In genomic region chr10:102225646-102226541, GRCh38 we compare ENCODE assay signal across 8 cellular contexts. TPM values are rescaled to one million over a fixed set of nuclear protein-coding genes. Genes with fewer than 3 reads are reported as not detected.
A peak's percentile ranks its signal among the peaks of the same experiment; 100 is the strongest.
DNase-seq lines count a peak whose midpoint lies in the region; ATAC-seq and TF ChIP-seq lines count a peak whose summit lies in the region.

TSS of gene ELOVL3 (plus strand) at chr10:102226299. CDS start at chr10:102226549, 250 bp downstream.

- H3K27me3 ChIP-seq in iPS-15b (ENCODE audit: control insufficient read depth, insufficient read depth, low read length) = peaks cover 65% of the 10 kb centered on the region
- no peaks in the 10 kb centered on the region for H3K27me3 ChIP-seq in gastrocnemius medialis

- peaks cover 7% of the 10 kb centered on the region for H3K4me1 ChIP-seq in HEK293 (ENCODE audit: control insufficient read depth, insufficient read depth, low read length)
- no peaks in the 10 kb centered on the region for H3K4me1 ChIP-seq in iPS-15b (ENCODE audit: control insufficient read depth, insufficient read depth, low read length)
- H3K4me1 ChIP-seq in gastrocnemius medialis = peaks cover 23 to 24% of the 10 kb centered on the region in 2 donors

- POLR2A ChIA-PET in HEK293 (lab: Yijun Ruan, JAX) = interaction anchor here (0.7 kb wide), 1 partner anchor 23 kb away, joined by 3 read pairs; no protein-coding TSS in a partner anchor

- peak; percentile 84 to 89 for ATAC-seq in gastrocnemius medialis

- H3K27ac ChIP-seq in HEK293 (ENCODE audit: extremely low read depth, low read depth, low read length) = no peak within 1 kb of the TSS
- peak within 1 kb of the TSS; percentile 74 to 82 (median 79) for H3K27ac ChIP-seq in gastrocnemius medialis

- peak; percentile 97 for DNase-seq in G401 (ENCODE audit: low spot score)
- DNase-seq in NB4 (ENCODE audit: low read depth) = peak; percentile 99
- DNase-seq in UCSD-AML1 (lab: John Stamatoyannopoulos, UW; ENCODE audit: unreplicated experiment) = peak; percentile 93
- peak; percentile 79 for DNase-seq in brain pericyte (ENCODE audit: low read depth, low spot score)
- DNase-seq in gastrocnemius medialis = peak; percentile 89 to 93
- DNase-seq in NCI-H2171 (lab: John Stamatoyannopoulos, UW) = no peak

- TF ChIP-seq POLR2A in NB4 (IDR thresholded peaks at IDR 0.05; ENCODE audit: extremely low read depth, insufficient read length) (peak; percentile 75), gastrocnemius medialis (IDR thresholded peaks at IDR 0.05) (peak in 1 of 2 donors; percentile 33)

- H3K36me3 ChIP-seq in HEK293 (ENCODE audit: control insufficient read depth in 2 of 2, insufficient read depth in 1 of 2, low read length in 2 of 2) (no peaks in the 10 kb centered on the region), iPS-15b (ENCODE audit: control insufficient read depth, insufficient read depth, low read length) (no peaks in the 10 kb centered on the region), gastrocnemius medialis (no peaks in the 10 kb centered on the region)

- TF ChIP-seq CTCF in HEK293 (tag by site-specific recombination; IDR thresholded peaks at IDR 0.05) = no peak
- TF ChIP-seq CTCF in NB4 (IDR thresholded peaks at IDR 0.05; ENCODE audit: low read depth, low read length) = no peak
- TF ChIP-seq CTCF in gastrocnemius medialis (IDR thresholded peaks at IDR 0.05 in 4 of 5, conservative IDR thresholded peaks at IDR 0.05 in 1 of 5) = peak in 1 of 5 experiments; percentile 30

- in situ Hi-C loops in G401 (cut with HindIII; ENCODE audit: low sequenced_read_pairs) = loop anchor here (5.0 kb wide), 2 partner anchors 59 to 256 kb away; no protein-coding TSS in a partner anchor
- in situ Hi-C loops in gastrocnemius medialis (cut with MboI; ENCODE audit: low sequenced_read_pairs in 4 of 4) = loop anchor here (5.0 to 10.0 kb wide), 2 partner anchors 61 to 121 kb away; no protein-coding TSS in a partner anchor

- H3K4me3 ChIP-seq in HEK293 (ENCODE audit: low read depth, low read length) (no peak within 1 kb of the TSS), NB4 (ENCODE audit: low read depth, low read length) (peak within 1 kb of the TSS; percentile 55), iPS-15b (ENCODE audit: low read depth, low read length) (peak within 1 kb of the TSS; percentile 38), gastrocnemius medialis (peak within 1 kb of the TSS; percentile 41 to 55 (median 44))

- no peaks in the 10 kb centered on the region for H3K9me3 ChIP-seq in HEK293 (ENCODE audit: control insufficient read depth, insufficient read depth, low read depth, low read length)
- H3K9me3 ChIP-seq in iPS-15b (ENCODE audit: control insufficient read depth, insufficient read depth, low read length) = no peaks in the 10 kb centered on the region
- no peaks in the 10 kb centered on the region for H3K9me3 ChIP-seq in gastrocnemius medialis

- H3K9ac ChIP-seq in iPS-15b (ENCODE audit: low read depth, low read length) = no peak within 1 kb of the TSS

- intact Hi-C loops in gastrocnemius medialis (cut with DNase I; ENCODE audit: low total_unique reads) = loop anchor here (2.0 kb wide), 1 partner anchor 57 kb away; no protein-coding TSS in a partner anchor

- CTCF ChIA-PET in HEK293 (lab: Yijun Ruan, JAX) = interaction anchor here (0.9 to 17.5 kb wide), 4 partner anchors 15 to 358 kb away, joined by 3 to 531 read pairs (median 7); partner anchors contain the start of gene PITX3

TF ChIP-seq in HEK293, 187 proteins besides CTCF, POLR2A, EP300 and RAD21 (continues in another document):
- TF ChIP-seq ZSCAN4 (tag by site-specific recombination; IDR thresholded peaks at IDR 0.05) (no peak), ZNF184 (tag by site-specific recombination; IDR thresholded peaks at IDR 0.05) (no peak), ZBTB11 (tag by site-specific recombination; conservative IDR thresholded peaks at IDR 0.05; ENCODE audit: low read depth) (no peak), SP2 (tag by site-specific recombination; IDR thresholded peaks at IDR 0.05) (peak; percentile 36), ZFP41 (tag by site-specific recombination; IDR thresholded peaks at IDR 0.05; ENCODE audit: borderline replicate concordance) (no peak), SETDB1 (IDR thresholded peaks at IDR 0.05; ENCODE audit: insufficient read length, low read length) (no peak), ZNF560 (tag by site-specific recombination; IDR thresholded peaks at IDR 0.05; ENCODE audit: borderline replicate concordance) (no peak), PATZ1 (tag by site-specific recombination; IDR thresholded peaks at IDR 0.05) (no peak), ZBTB8A (tag by site-specific recombination; IDR thresholded peaks at IDR 0.05) (no peak), WT1 (tag by site-specific recombination; IDR thresholded peaks at IDR 0.05) (no peak), ZNF48 (tag by site-specific recombination; IDR thresholded peaks at IDR 0.05) (no peak), ZNF214 (tag by site-specific recombination; IDR thresholded peaks at IDR 0.05; ENCODE audit: borderline replicate concordance) (0 out of 2 replicates have a peak, but pooled peaks have one; percentile 29), EGR2 (tag by site-specific recombination; IDR thresholded peaks at IDR 0.05; ENCODE audit: low read depth) (peak; percentile 79), ZNF10 (tag by site-specific recombination; IDR thresholded peaks at IDR 0.05) (no peak), ZNF140 (tag by site-specific recombination; IDR thresholded peaks at IDR 0.05) (no peak), ZNF791 (tag by site-specific recombination; IDR thresholded peaks at IDR 0.05) (no peak), ATF2 (tag by site-specific recombination; IDR thresholded peaks at IDR 0.05; ENCODE audit: low read depth) (no peak)

RNA-seq across cellular contexts. Expression of gene ELOVL3, which starts in this region (rescaled TPM):
- 2.1 and 3.3 TPM in 2 replicates for total RNA-seq in G401 (2014; rRNA removed; shearing (Covaris generic))
- under 1 TPM in 1 of 4 donors, not detected in 3; 0.51 TPM for total RNA-seq in gastrocnemius medialis

Comparison
In these comparisons a context has a peak if more than half of its experiments do, and no peak if none do; other contexts are left out.
1. Peak in DNase-seq, ATAC-seq, H3K4me3 ChIP-seq and H3K27ac ChIP-seq in gastrocnemius medialis; RNA of the gene not detected or under 1 TPM.